Comparison of ENCODE assay signal across 8 cellular contexts in the genomic region with DNA sequence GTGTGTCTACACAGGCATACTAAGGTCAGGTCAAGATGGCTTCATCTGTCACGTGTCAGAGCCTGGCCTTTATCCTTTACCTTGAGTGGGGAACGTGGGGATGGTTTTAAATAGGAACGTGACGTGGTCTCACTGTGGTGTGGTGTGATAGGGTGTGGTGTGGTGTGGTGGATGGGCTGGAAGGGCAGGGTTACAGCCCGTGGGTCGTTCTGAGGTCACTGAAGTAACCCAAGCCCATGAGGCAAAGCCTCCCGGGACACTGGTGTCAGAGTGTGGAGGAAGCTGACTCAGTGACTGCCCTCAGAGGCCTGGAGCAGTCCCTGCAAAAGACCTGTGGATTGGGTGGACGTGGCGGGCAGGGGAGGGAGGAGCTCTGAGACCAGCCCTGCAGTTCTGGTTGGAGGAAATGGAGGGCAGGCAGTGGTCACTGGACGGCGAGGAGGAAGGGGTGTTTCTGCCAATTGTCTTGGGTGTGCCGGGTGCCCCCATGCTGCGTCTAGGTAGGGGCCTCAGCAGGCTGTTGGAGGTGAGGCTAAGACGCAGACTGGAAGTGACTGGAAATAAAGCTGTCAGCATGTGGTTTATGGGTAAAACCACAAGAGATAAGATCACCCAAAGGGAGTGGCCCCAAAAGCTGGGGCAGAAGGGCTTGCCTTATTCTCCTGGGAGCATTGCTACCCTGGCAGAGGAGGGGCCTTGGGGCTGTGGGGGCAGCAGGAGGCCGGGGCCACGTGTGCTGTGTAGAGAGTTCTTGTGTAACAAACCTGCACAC.
A peak's percentile ranks its signal among the peaks of the same experiment; 100 is the strongest.
DNase-seq lines count a peak whose midpoint lies in the region; ATAC-seq and TF ChIP-seq lines count a peak whose summit lies in the region.

No MANE protein-coding gene starts in this region.

- intact Hi-C loops in cardiac septum (cut with DNase I), result no loop called here

- no peak for TF ChIP-seq CTCF in GM10248 (IDR thresholded peaks at IDR 0.05; ENCODE audit: control extremely low read depth, extremely low read depth, low read depth, missing control alignments)

- CTCF ChIA-PET in GM10248 (lab: Yijun Ruan, JAX), result no interaction called here

- POLR2A ChIA-PET in GM10248 (lab: Yijun Ruan, JAX), result no interaction called here

- peak; percentile 52 for ATAC-seq in HG02623 (IDR thresholded peaks at IDR 0.05; ENCODE audit: unreplicated experiment)

- DNase-seq in GM10248 (ENCODE audit: extremely low spot score) (peak; percentile 39), NCI-H226 (peak; percentile 86), cardiac septum (ENCODE audit: low spot score) (peak; percentile 85), epidermal melanocyte (ENCODE audit: insufficient read length, low spot score) (no peak), COLO829 (ENCODE audit: low spot score) (no peak)
- DNase-seq in activated CD8-positive, alpha-beta memory T cell treated with anti-CD3 and anti-CD28 coated beads, Interleukin-2, amount 50 U/mL, for 48 hours, result peak; percentile 81
- DNase-seq in stimulated activated CD4-positive, alpha-beta T cell treated with anti-CD3 and anti-CD28 coated beads, Interleukin-4, amount 100 ng/mL, for 24 hours, result peak; percentile 55

Comparison
In these comparisons a context has a peak if more than half of its experiments do, and no peak if none do; other contexts are left out.
1. DNase-seq: peak in GM10248 (single experiment), NCI-H226 (single experiment), activated CD8-positive, alpha-beta memory T cell treated with anti-CD3 and anti-CD28 coated beads, Interleukin-2, amount 50 U/mL, for 48 hours (single experiment), cardiac septum (single experiment) and stimulated activated CD4-positive, alpha-beta T cell treated with anti-CD3 and anti-CD28 coated beads, Interleukin-4, amount 100 ng/mL, for 24 hours (single experiment); none in epidermal melanocyte (single experiment) and COLO829 (single experiment).